ENCODE assay signal across 18 cellular contexts in genomic region chr3:71493372-71493771, GRCh38.
DNase-seq lines count a peak whose midpoint lies in the region; ATAC-seq, FAIRE-seq and TF ChIP-seq lines count a peak whose summit lies in the region.
"Had no signal": no experiment of that assay in that cellular context is flagged by ENCODE, and none has a peak within 500 bp of the region (broad histone marks: within the 10 kb centered on the region; RNA-seq: fewer than 3 reads in every experiment).

No MANE protein-coding gene starts in this region.

- H3K9me3 ChIP-seq in T-helper 17 cell (ENCODE audit: control insufficient read depth, low read length, poor library complexity, severe bottlenecking) = no peaks in the 10 kb centered on the region
- H3K9me3 ChIP-seq in astrocyte (ENCODE audit: insufficient read depth, low read depth, low read length) = peaks cover 3% of the 10 kb centered on the region
- H3K9me3 ChIP-seq in small intestine (ENCODE audit: control insufficient read depth, low read depth) = no peaks in the 10 kb centered on the region

- FAIRE-seq in astrocyte (lab: Jason Lieb, UNC) = peak; percentile 41
- no peak for FAIRE-seq in small intestine (lab: Jason Lieb, UNC)
- FAIRE-seq: H1, islet of Langerhans had no signal

- no peaks in the 10 kb centered on the region for H4K20me1 ChIP-seq in astrocyte (ENCODE audit: insufficient read depth, low read length)

- H3K9me3 Mint-ChIP-seq in activated T-cell treated with anti-CD3 and anti-CD28 coated beads, Interleukin-2, amount 50 U/mL, for 24 hours = peaks cover 6% of the 10 kb centered on the region
- H3K9me3 Mint-ChIP-seq in astrocyte (ENCODE audit: unreplicated experiment) = peaks cover 8% of the 10 kb centered on the region

- H3K27ac ChIP-seq in astrocyte (ENCODE audit: low read depth, low read length) = no peak overlapping the region
- H3K27ac ChIP-seq in small intestine (ENCODE audit: low read depth in 1 of 2, low read length in 1 of 2) = peak overlapping the region in 1 of 2 donors; percentile 11
- H3K27ac ChIP-seq: VCaP had no signal

- H3K4me1 ChIP-seq in astrocyte (ENCODE audit: insufficient read depth, low read length) = peaks cover 28% of the 10 kb centered on the region
- H3K4me1 ChIP-seq in small intestine (ENCODE audit: control insufficient read depth in 2 of 2, insufficient read depth in 1 of 2, low read depth in 1 of 2, low read length in 1 of 2) = peaks cover 0 to 2% of the 10 kb centered on the region in 2 donors

- H3K4me1 Mint-ChIP-seq in activated T-cell treated with anti-CD3 and anti-CD28 coated beads, Interleukin-2, amount 50 U/mL, for 24 hours (ENCODE audit: low read depth) = peaks cover 90% of the 10 kb centered on the region
- H3K4me1 Mint-ChIP-seq in T-helper 17 cell (peaks cover 54% of the 10 kb centered on the region), astrocyte (ENCODE audit: low read depth, unreplicated experiment) (peaks cover 34% of the 10 kb centered on the region)

- no peak for DNase-seq in activated T-cell treated with anti-CD3 and anti-CD28 coated beads, Interleukin-2, amount 50 U/mL, for 24 hours
- DNase-seq in activated T-cell treated with anti-CD3 and anti-CD28 coated beads for 4 hours (no peak), T-helper 17 cell (peak in 1 of 3 donors; percentile 22), astrocyte (ENCODE audit: low read depth) (no peak), small intestine (peak; percentile 24), SHP77 (lab: John Stamatoyannopoulos, UW) (no peak)
- DNase-seq: Calu3, heart left ventricle, NCI-H1105 treated with DMSO at 0.1 percent for 48 hours, NCI-H82, retina, substantia nigra had no signal

- H3K79me2 ChIP-seq in astrocyte (ENCODE audit: insufficient read depth, low read length) = peaks cover 72% of the 10 kb centered on the region

- H2AFZ ChIP-seq in astrocyte (ENCODE audit: low read depth, low read length) = no peak overlapping the region

- H3K4me3 Mint-ChIP-seq in activated T-cell treated with anti-CD3 and anti-CD28 coated beads, Interleukin-2, amount 50 U/mL, for 24 hours = peak overlapping the region; percentile 80
- peak overlapping the region; percentile 84 for H3K4me3 Mint-ChIP-seq in T-helper 17 cell
- H3K4me3 Mint-ChIP-seq in astrocyte (ENCODE audit: unreplicated experiment) = no peak overlapping the region
- H3K4me3 Mint-ChIP-seq: brain had no signal

- no peak overlapping the region for H3K4me2 ChIP-seq in astrocyte (ENCODE audit: low read length)

- peaks cover 49% of the 10 kb centered on the region for H3K36me3 Mint-ChIP-seq in activated T-cell treated with anti-CD3 and anti-CD28 coated beads, Interleukin-2, amount 50 U/mL, for 24 hours (ENCODE audit: low read depth)
- H3K36me3 Mint-ChIP-seq in T-helper 17 cell (ENCODE audit: low read depth) (peaks cover 2% of the 10 kb centered on the region), astrocyte (ENCODE audit: low read depth, unreplicated experiment) (peaks cover 35% of the 10 kb centered on the region)

- ATAC-seq in T-helper 17 cell = peak; percentile 83
- no peak for ATAC-seq in GM21529 (IDR thresholded peaks at IDR 0.05; ENCODE audit: unreplicated experiment)
- ATAC-seq in GM18870 (IDR thresholded peaks at IDR 0.05; ENCODE audit: unreplicated experiment) = no peak
- ATAC-seq: heart left ventricle had no signal

- H3K27me3 ChIP-seq in astrocyte (ENCODE audit: insufficient read depth, low read length) = no peaks in the 10 kb centered on the region
- H3K27me3 ChIP-seq in small intestine (ENCODE audit: control insufficient read depth in 2 of 2, insufficient read depth in 2 of 2, low read length in 2 of 2) = no peaks in the 10 kb centered on the region
- H3K27me3 ChIP-seq: heart left ventricle had no signal

- WGBS in small intestine, 3 donors = 82 to 87% (median 86%) methylated on average over 7 of the region's 7 CpGs

- no peaks in the 10 kb centered on the region for H3K27me3 Mint-ChIP-seq in activated T-cell treated with anti-CD3 and anti-CD28 coated beads, Interleukin-2, amount 50 U/mL, for 24 hours
- H3K27me3 Mint-ChIP-seq in T-helper 17 cell (no peaks in the 10 kb centered on the region), astrocyte (ENCODE audit: low read depth, unreplicated experiment) (no peaks in the 10 kb centered on the region)
- H3K27me3 Mint-ChIP-seq: brain had no signal

- no peak overlapping the region for H3K9ac ChIP-seq in astrocyte (ENCODE audit: low read length)

- no peak overlapping the region for H3K4me3 ChIP-seq in astrocyte (ENCODE audit: insufficient read depth, low read depth, low read length)
- H3K4me3 ChIP-seq in small intestine (ENCODE audit: low read depth in 1 of 2, low read length in 2 of 2) = no peak overlapping the region

- TF ChIP-seq CTCF in astrocyte (IDR thresholded peaks at IDR 0.05; ENCODE audit: insufficient read depth, low read depth, low read length) = no peak

- H3K36me3 ChIP-seq in astrocyte (ENCODE audit: insufficient read depth, low read length) = peaks cover 27% of the 10 kb centered on the region
- peaks cover 0 to 7% of the 10 kb centered on the region in 2 donors for H3K36me3 ChIP-seq in small intestine (ENCODE audit: control insufficient read depth in 2 of 2, insufficient read depth in 2 of 2, low read length in 2 of 2)

- H3K27ac Mint-ChIP-seq in activated T-cell treated with anti-CD3 and anti-CD28 coated beads, Interleukin-2, amount 50 U/mL, for 24 hours = peak overlapping the region; percentile 97
- H3K27ac Mint-ChIP-seq in T-helper 17 cell (peak overlapping the region; percentile 94), astrocyte (ENCODE audit: unreplicated experiment) (no peak overlapping the region)
- H3K27ac Mint-ChIP-seq: brain had no signal
